ENCODE assay signal across 8 cellular contexts in the genomic region with DNA sequence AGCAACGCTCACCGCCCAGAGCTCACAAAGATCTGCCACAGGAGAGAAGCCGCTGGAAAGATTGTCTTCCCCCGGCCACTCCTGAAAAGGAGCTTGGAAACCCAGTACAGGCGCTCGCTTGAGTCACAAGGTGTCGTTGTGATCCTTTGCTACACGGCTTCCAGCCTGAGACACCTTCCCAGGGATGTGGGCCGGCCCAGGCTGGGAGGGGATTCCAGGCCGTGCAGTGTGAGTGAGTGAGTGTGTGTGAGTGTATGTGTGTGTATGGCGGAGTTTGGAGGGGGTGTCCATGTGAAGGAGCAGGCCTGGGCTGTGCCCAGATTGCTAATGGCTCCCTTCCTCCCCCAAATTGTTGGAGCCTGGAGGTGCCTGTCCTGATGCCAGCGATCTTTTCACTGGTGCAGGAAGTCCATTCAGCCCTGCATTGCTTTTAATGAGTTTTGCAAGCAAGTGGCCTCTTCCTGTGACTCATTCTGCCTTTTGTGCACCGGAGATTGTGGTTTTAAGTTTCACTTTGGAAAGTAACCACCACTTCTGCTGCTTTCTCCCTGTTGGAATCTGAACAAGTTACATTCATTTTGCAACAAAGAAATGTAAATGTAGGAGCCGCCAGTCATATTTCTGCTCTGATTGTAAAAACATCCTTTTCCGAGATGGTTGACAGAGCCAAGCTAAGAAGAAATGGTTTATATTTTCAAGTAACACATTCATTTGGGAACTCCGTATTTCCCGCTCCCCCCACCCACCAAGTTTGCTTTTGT.
DNase-seq lines count a peak whose midpoint lies in the region; ATAC-seq and TF ChIP-seq lines count a peak whose summit lies in the region.

No MANE protein-coding gene starts in this region.

- ATAC-seq in GM18505 (IDR thresholded peaks at IDR 0.05; ENCODE audit: unreplicated experiment) (peak; percentile 71), HG02973 (IDR thresholded peaks at IDR 0.05; ENCODE audit: unreplicated experiment) (peak; percentile 61), left lung (peak; percentile 95)

- H3K27me3 ChIP-seq in ACC112 (ENCODE audit: insufficient read depth, low read length) = no peaks in the 10 kb centered on the region
- H3K27me3 ChIP-seq in colonic mucosa = no peaks in the 10 kb centered on the region
- H3K27me3 ChIP-seq in left lung = peaks cover 0 to 10% of the 10 kb centered on the region in 2 donors

- DNase-seq in NCI-H2107 (lab: John Stamatoyannopoulos, UW) = peak; percentile 86
- peak; percentile 70 for DNase-seq in colonic mucosa
- peak; percentile 81 to 89 for DNase-seq in left lung
- DNase-seq in stimulated activated CD4-positive, alpha-beta T cell treated with anti-CD3 and anti-CD28 coated beads, Interleukin-2, amount 100 ng/mL, for 24 hours = peak; percentile 39 to 51

- H3K9me3 ChIP-seq in colonic mucosa (no peaks in the 10 kb centered on the region), left lung (peaks cover 0 to 9% of the 10 kb centered on the region in 2 donors)

- H3K4me3 ChIP-seq in ACC112 (ENCODE audit: low read depth, low read length) = peak overlapping the region; percentile 65
- H3K4me3 ChIP-seq in WI38 (ENCODE audit: low read depth, low read length) = peak overlapping the region; percentile 49
- H3K4me3 ChIP-seq in colonic mucosa = no peak overlapping the region
- H3K4me3 ChIP-seq in left lung = peak overlapping the region; percentile 8 to 12

- peak overlapping the region; percentile 76 for H2AFZ ChIP-seq in ACC112 (ENCODE audit: low read length, unreplicated experiment)

- intact Hi-C loops in colonic mucosa (cut with DNase I) = loop anchor here (10.0 kb wide), 1 partner anchor 1175 kb away; no protein-coding TSS in a partner anchor
- intact Hi-C loops in left lung (cut with DNase I) = loop anchor here in 1 of 2 donors (5.0 kb wide), 1 partner anchor 1177 kb away; no protein-coding TSS in a partner anchor

- H3K9ac ChIP-seq in colonic mucosa (ENCODE audit: low read depth in 2 of 2, low read length in 2 of 2) = peak overlapping the region in 1 of 2 donors; percentile 41

- TF ChIP-seq CTCF in WI38 (IDR thresholded peaks at IDR 0.05; ENCODE audit: low read depth, low read length) (peak; percentile 24; the same call in 1 of the 2 replicates), colonic mucosa (IDR thresholded peaks at IDR 0.05) (no peak), left lung (IDR thresholded peaks at IDR 0.05) (peak in 1 of 2 donors; percentile 7)

- H3K4me1 ChIP-seq in ACC112 (ENCODE audit: control insufficient read depth, insufficient read depth, low read length, unreplicated experiment) (peaks cover 31% of the 10 kb centered on the region), colonic mucosa (peaks cover 8% of the 10 kb centered on the region), left lung (peaks cover 9 to 32% of the 10 kb centered on the region in 2 donors)

- TF ChIP-seq POLR2A in GM18505 (IDR thresholded peaks at IDR 0.05; ENCODE audit: borderline replicate concordance, extremely low read depth, insufficient read depth, insufficient read length) = no peak

- peak overlapping the region; percentile 90 for H3K27ac ChIP-seq in ACC112 (ENCODE audit: low read depth, low read length)
- H3K27ac ChIP-seq in colonic mucosa = peak overlapping the region; percentile 57
- H3K27ac ChIP-seq in left lung = peak overlapping the region; percentile 81 to 82

- H3K36me3 ChIP-seq in ACC112 (ENCODE audit: insufficient read depth, low read length) = peaks cover 8% of the 10 kb centered on the region; the same call in 1 of the 2 replicates
- no peaks in the 10 kb centered on the region for H3K36me3 ChIP-seq in colonic mucosa
- H3K36me3 ChIP-seq in left lung = peaks cover 0 to 27% of the 10 kb centered on the region in 2 donors

- H3K79me2 ChIP-seq in ACC112 (ENCODE audit: control insufficient read depth, insufficient read depth, low read length, unreplicated experiment) = no peaks in the 10 kb centered on the region
